Comparison of ENCODE assay signal across 16 cellular contexts in the genomic region with DNA sequence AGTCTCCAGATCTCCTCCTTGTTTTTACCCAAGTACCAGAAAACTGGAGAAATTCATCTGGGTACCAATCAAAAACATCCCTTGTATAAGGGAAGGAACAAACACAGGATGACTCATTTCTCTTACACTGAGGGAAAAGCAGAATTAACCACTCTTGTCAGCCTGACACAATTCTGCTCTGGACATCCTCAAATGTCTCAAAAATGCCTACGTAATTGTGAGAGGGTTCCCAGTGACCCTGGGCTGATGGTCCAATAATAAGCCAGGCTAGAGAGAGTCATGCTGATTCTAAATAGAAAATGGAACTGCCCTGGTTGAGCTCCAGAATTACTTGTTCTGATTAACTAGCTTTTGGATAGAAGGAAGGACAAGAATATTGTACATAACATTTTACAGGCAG. TPM values are rescaled to one million over a fixed set of nuclear protein-coding genes. Genes with fewer than 3 reads are reported as not detected.
A peak's percentile ranks its signal among the peaks of the same experiment; 100 is the strongest.
DNase-seq lines count a peak whose midpoint lies in the region; ATAC-seq lines count a peak whose summit lies in the region.
"Had no signal": no experiment of that assay in that cellular context is flagged by ENCODE, and none has a peak within 500 bp of the region (broad histone marks: within the 10 kb centered on the region; RNA-seq: fewer than 3 reads in every experiment).

No MANE protein-coding gene starts in this region.

- peak overlapping the region; percentile 76 for H3K27ac Mint-ChIP-seq in activated naive CD8-positive, alpha-beta T cell
- H3K27ac Mint-ChIP-seq in activated naive CD8-positive, alpha-beta T cell treated with anti-CD3 and anti-CD28 coated beads for 36 hours, result no peak overlapping the region
- peak overlapping the region in 4 of 6 donors; percentile 14 to 50 (median 36) for H3K27ac Mint-ChIP-seq in immature natural killer cell
- H3K27ac Mint-ChIP-seq: T-helper 17 cell, type B pancreatic cell had no signal

- no peak for ATAC-seq in GM18873 (IDR thresholded peaks at IDR 0.05; ENCODE audit: low FRiP score, unreplicated experiment)
- ATAC-seq in HG03025 (IDR thresholded peaks at IDR 0.05; ENCODE audit: low FRiP score, unreplicated experiment), result no peak
- ATAC-seq: left lung, T-helper 17 cell had no signal

- no peak overlapping the region for H3K4me3 Mint-ChIP-seq in activated naive CD8-positive, alpha-beta T cell
- no peak overlapping the region for H3K4me3 Mint-ChIP-seq in activated naive CD8-positive, alpha-beta T cell treated with anti-CD3 and anti-CD28 coated beads for 36 hours
- H3K4me3 Mint-ChIP-seq in immature natural killer cell, result no peak overlapping the region
- H3K4me3 Mint-ChIP-seq: T-helper 17 cell, type B pancreatic cell had no signal

- DNase-seq in activated naive CD8-positive, alpha-beta T cell treated with anti-CD3 and anti-CD28 coated beads for 36 hours, result no peak
- no peak for DNase-seq in immature natural killer cell
- peak; percentile 65 for DNase-seq in superior temporal gyrus (ENCODE audit: extremely low spot score)
- DNase-seq in middle frontal gyrus (ENCODE audit: extremely low spot score, low spot score), result no peak
- DNase-seq: activated CD4-positive, alpha-beta T cell treated with anti-CD3 and anti-CD28 coated beads for 48 hours; activated gamma-delta T cell; left lung; NCI-H524; Peyer's patch; stimulated activated CD4-positive, alpha-beta T cell treated with anti-CD3 and anti-CD28 coated beads, Interleukin-12 subunit alpha, Interleukin-12 subunit beta, amount 100 ng/mL, for 4 hours; T-helper 17 cell had no signal

- no peaks in the 10 kb centered on the region for H3K9me3 Mint-ChIP-seq in activated naive CD8-positive, alpha-beta T cell (ENCODE audit: low read depth)
- H3K9me3 Mint-ChIP-seq in activated naive CD8-positive, alpha-beta T cell treated with anti-CD3 and anti-CD28 coated beads for 36 hours, result peaks cover 6% of the 10 kb centered on the region
- H3K9me3 Mint-ChIP-seq in immature natural killer cell, result no peaks in the 10 kb centered on the region

- peaks cover 59% of the 10 kb centered on the region for H3K4me1 Mint-ChIP-seq in activated naive CD8-positive, alpha-beta T cell (ENCODE audit: low read depth)
- peaks cover 20% of the 10 kb centered on the region for H3K4me1 Mint-ChIP-seq in activated naive CD8-positive, alpha-beta T cell treated with anti-CD3 and anti-CD28 coated beads for 36 hours
- peaks cover 43 to 75% of the 10 kb centered on the region in 2 donors for H3K4me1 Mint-ChIP-seq in immature natural killer cell

- H3K27ac ChIP-seq in angular gyrus (ENCODE audit: low read depth, low read length), result peak overlapping the region; percentile 65
- H3K27ac ChIP-seq: Peyer's patch had no signal

- no peaks in the 10 kb centered on the region for H3K27me3 Mint-ChIP-seq in activated naive CD8-positive, alpha-beta T cell
- H3K27me3 Mint-ChIP-seq in activated naive CD8-positive, alpha-beta T cell treated with anti-CD3 and anti-CD28 coated beads for 36 hours, result no peaks in the 10 kb centered on the region
- H3K27me3 Mint-ChIP-seq in immature natural killer cell (ENCODE audit: low read depth in 3 of 3), result no peaks in the 10 kb centered on the region
- H3K27me3 Mint-ChIP-seq: T-helper 17 cell, type B pancreatic cell had no signal

- H3K36me3 Mint-ChIP-seq in activated naive CD8-positive, alpha-beta T cell, result peaks cover 10% of the 10 kb centered on the region
- peaks cover 72% of the 10 kb centered on the region for H3K36me3 Mint-ChIP-seq in activated naive CD8-positive, alpha-beta T cell treated with anti-CD3 and anti-CD28 coated beads for 36 hours
- peaks cover 3 to 6% (median 4%) of the 10 kb centered on the region in 3 donors for H3K36me3 Mint-ChIP-seq in immature natural killer cell

RNA-seq across cellular contexts. Expression of gene ZNF708, which starts 14.5 kb away (rescaled TPM):
- 10 to 100 TPM; 12.1 to 12.7 TPM for total RNA-seq in activated naive CD8-positive, alpha-beta T cell treated with anti-CD3 and anti-CD28 coated beads for 36 hours
- polyA plus RNA-seq in immature natural killer cell, result 1 to 10 TPM; 4.7 to 8.7 (median 8.0) TPM

RNA-seq across cellular contexts. Expression of gene ZNF738, which starts 44.1 kb away (rescaled TPM):
- total RNA-seq in activated naive CD8-positive, alpha-beta T cell treated with anti-CD3 and anti-CD28 coated beads for 36 hours, result 10 to 100 TPM in 1 of 2 experiments, 1 to 10 TPM in 1; 9.2 to 10.5 TPM
- polyA plus RNA-seq in immature natural killer cell, result 1 to 10 TPM; 3.1 to 4.5 (median 3.2) TPM
